Comparison of ENCODE assay signal across 12 cellular contexts in the genomic region with DNA sequence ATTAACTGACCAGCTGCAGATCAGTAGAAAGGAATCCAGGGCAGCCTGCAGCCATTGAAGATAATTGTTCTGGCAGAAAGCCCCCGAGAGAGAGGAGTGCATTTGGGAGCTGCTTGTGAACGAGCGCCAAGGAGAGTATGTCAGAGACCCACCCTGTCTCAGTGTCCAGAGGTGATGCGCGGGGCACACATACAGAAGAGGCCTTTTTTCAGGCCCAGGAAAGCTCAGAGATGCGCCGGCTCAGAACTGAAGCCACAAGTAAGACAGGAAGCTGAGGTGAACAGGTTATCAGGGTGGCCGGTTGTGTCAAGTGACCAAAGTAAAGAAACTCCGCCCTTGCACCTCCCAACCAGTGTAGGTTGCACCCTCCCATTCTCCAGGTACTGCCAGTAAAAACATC. TPM values are rescaled to one million over a fixed set of nuclear protein-coding genes. Genes with fewer than 3 reads are reported as not detected.
DNase-seq lines count a peak whose midpoint lies in the region; ATAC-seq and TF ChIP-seq lines count a peak whose summit lies in the region.
"Had no signal": no experiment of that assay in that cellular context is flagged by ENCODE, and none has a peak within 500 bp of the region (broad histone marks: within the 10 kb centered on the region; RNA-seq: fewer than 3 reads in every experiment).

No MANE protein-coding gene starts in this region.

- peaks cover 24% of the 10 kb centered on the region for H3F3A ChIP-seq in GM23248 (ENCODE audit: insufficient read depth)

- POLR2A ChIA-PET in WTC11 (lab: Charles Lee), result interaction anchor here (0.9 kb wide), 1 partner anchor 25 kb away, joined by 4 read pairs; no protein-coding TSS in a partner anchor

- H3K4me3 Mint-ChIP-seq in WTC11, result no peak overlapping the region

- H3K27me3 Mint-ChIP-seq in WTC11 (ENCODE audit: low read depth), result peaks cover 11% of the 10 kb centered on the region

- H3K4me3 ChIP-seq in GM23248, result no peak overlapping the region

- peaks cover 33% of the 10 kb centered on the region for H3K4me1 Mint-ChIP-seq in WTC11

- no peaks in the 10 kb centered on the region for H4K20me1 ChIP-seq in GM23248 (ENCODE audit: insufficient read depth)

- 61 to 64% methylated on average over 9 of the region's 9 CpGs for WGBS in GM23248 (ENCODE audit: low coverage in 1 of 2, low lambda C conversion rate in 2 of 2, missing lambda C conversion rate in 2 of 2), 2 experiments

- DNase-seq in GM23248 (peak; percentile 83), WTC11 (ENCODE audit: low spot score) (no peak), left cardiac atrium (peak; percentile 58), sciatic nerve (ENCODE audit: low spot score) (no peak), posterior cingulate gyrus (no peak), NCI-H1694 (lab: John Stamatoyannopoulos, UW) (no peak), NCI-H69 (lab: John Stamatoyannopoulos, UW) (no peak)
- DNase-seq: Calu3; effector CD4-positive, alpha-beta T cell; Kasumi-1; NCI-H2171 treated with DMSO at 0.1 percent for 48 hours; RPMI8226 had no signal

- no peaks in the 10 kb centered on the region for H3K9me3 ChIP-seq in GM23248 (ENCODE audit: low read depth)

- no peaks in the 10 kb centered on the region for H3K27me3 ChIP-seq in GM23248 (replicated peaks; ENCODE audit: insufficient read depth)

- H3K9ac ChIP-seq in GM23248, result peak overlapping the region; percentile 71; the same call in 1 of the 2 replicates

- no peak overlapping the region for H2AFZ ChIP-seq in GM23248

- no peaks in the 10 kb centered on the region for H3K9me2 ChIP-seq in GM23248 (ENCODE audit: insufficient read depth)

- in situ Hi-C loops in GM23248 (cut with MboI), result no loop called here

- no peaks in the 10 kb centered on the region for H3K36me3 Mint-ChIP-seq in WTC11

- peak overlapping the region; percentile 85 for H3K27ac ChIP-seq in GM23248

- H3K36me3 ChIP-seq in GM23248 (ENCODE audit: low read depth), result no peaks in the 10 kb centered on the region

- H3K27ac Mint-ChIP-seq in WTC11, result peak overlapping the region; percentile 24; the same call in 1 of the 2 replicates

- H3K9me3 Mint-ChIP-seq in WTC11, result no peaks in the 10 kb centered on the region

- H3K4me1 ChIP-seq in GM23248 (ENCODE audit: insufficient read depth), result peaks cover 43% of the 10 kb centered on the region

- CTCF ChIA-PET in WTC11 (lab: Charles Lee), result interaction anchor here (0.6 to 2.1 kb wide), 2 partner anchors 35 to 355 kb away, joined by 3 to 8 read pairs; no protein-coding TSS in a partner anchor

- intact Hi-C loops in left cardiac atrium (cut with DNase I) (no loop called here), sciatic nerve (cut with DNase I) (no loop called here), posterior cingulate gyrus (cut with DNase I) (no loop called here)

- peak overlapping the region; percentile 57 for H3K4me2 ChIP-seq in GM23248 (ENCODE audit: unreplicated experiment)

- ATAC-seq in WTC11, result no peak
- peak; percentile 56 to 78 for ATAC-seq in left cardiac atrium
- ATAC-seq in sciatic nerve, result peak; percentile 81

- TF ChIP-seq CTCF in WTC11 (IDR thresholded peaks at IDR 0.05), result no peak

- H3K79me2 ChIP-seq in GM23248 (ENCODE audit: insufficient read depth), result no peaks in the 10 kb centered on the region

TF ChIP-seq in WTC11, 78 proteins besides CTCF, POLR2A, EP300 and RAD21 (continues in another document):
- TF ChIP-seq RELA (CRISPR knock-in tag; IDR thresholded peaks at IDR 0.05; ENCODE audit: borderline replicate concordance) (no peak), ZNF425 (CRISPR knock-in tag; conservative IDR thresholded peaks at IDR 0.05) (no peak), ZNF317 (CRISPR knock-in tag; IDR thresholded peaks at IDR 0.05; ENCODE audit: borderline replicate concordance, low read depth) (no peak), ZNF423 (CRISPR knock-in tag; IDR thresholded peaks at IDR 0.05) (no peak), CREB1 (CRISPR knock-in tag; IDR thresholded peaks at IDR 0.05) (no peak), SMAD4 (CRISPR knock-in tag; IDR thresholded peaks at IDR 0.05) (no peak), GRHL2 (CRISPR knock-in tag; IDR thresholded peaks at IDR 0.05; ENCODE audit: insufficient replicate concordance, severe bottlenecking) (no peak), SP1 (CRISPR knock-in tag; conservative IDR thresholded peaks at IDR 0.05) (no peak), TCF7 (CRISPR knock-in tag; IDR thresholded peaks at IDR 0.05; ENCODE audit: low read depth) (no peak), ZNF396 (CRISPR knock-in tag; IDR thresholded peaks at IDR 0.05; ENCODE audit: borderline replicate concordance) (no peak), CBFB (CRISPR knock-in tag; IDR thresholded peaks at IDR 0.05; ENCODE audit: low read depth) (no peak), E2F4 (CRISPR knock-in tag; IDR thresholded peaks at IDR 0.05; ENCODE audit: borderline replicate concordance, low read depth) (no peak)
- TF ChIP-seq, protein P1, sequence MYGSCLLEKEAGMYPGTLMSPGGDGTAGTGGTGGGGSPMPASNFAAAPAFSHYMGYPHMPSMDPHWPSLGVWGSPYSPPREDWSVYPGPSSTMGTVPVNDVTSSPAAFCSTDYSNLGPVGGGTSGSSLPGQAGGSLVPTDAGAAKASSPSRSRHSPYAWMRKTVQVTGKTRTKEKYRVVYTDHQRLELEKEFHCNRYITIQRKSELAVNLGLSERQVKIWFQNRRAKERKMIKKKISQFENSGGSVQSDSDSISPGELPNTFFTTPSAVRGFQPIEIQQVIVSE (CRISPR knock-in tag; IDR thresholded peaks at IDR 0.05; ENCODE audit: borderline replicate concordance), result no peak
- TF ChIP-seq, protein P2, sequence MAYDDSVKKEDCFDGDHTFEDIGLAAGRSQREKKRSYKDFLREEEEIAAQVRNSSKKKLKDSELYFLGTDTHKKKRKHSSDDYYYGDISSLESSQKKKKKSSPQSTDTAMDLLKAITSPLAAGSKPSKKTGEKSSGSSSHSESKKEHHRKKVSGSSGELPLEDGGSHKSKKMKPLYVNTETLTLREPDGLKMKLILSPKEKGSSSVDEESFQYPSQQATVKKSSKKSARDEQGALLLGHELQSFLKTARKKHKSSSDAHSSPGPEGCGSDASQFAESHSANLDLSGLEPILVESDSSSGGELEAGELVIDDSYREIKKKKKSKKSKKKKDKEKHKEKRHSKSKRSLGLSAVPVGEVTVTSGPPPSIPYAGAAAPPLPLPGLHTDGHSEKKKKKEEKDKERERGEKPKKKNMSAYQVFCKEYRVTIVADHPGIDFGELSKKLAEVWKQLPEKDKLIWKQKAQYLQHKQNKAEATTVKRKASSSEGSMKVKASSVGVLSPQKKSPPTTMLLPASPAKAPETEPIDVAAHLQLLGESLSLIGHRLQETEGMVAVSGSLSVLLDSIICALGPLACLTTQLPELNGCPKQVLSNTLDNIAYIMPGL (CRISPR knock-in tag; IDR thresholded peaks at IDR 0.05), result no peak
- TF ChIP-seq, protein P3, sequence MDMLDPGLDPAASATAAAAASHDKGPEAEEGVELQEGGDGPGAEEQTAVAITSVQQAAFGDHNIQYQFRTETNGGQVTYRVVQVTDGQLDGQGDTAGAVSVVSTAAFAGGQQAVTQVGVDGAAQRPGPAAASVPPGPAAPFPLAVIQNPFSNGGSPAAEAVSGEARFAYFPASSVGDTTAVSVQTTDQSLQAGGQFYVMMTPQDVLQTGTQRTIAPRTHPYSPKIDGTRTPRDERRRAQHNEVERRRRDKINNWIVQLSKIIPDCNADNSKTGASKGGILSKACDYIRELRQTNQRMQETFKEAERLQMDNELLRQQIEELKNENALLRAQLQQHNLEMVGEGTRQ (CRISPR knock-in tag; IDR thresholded peaks at IDR 0.05), result no peak
- TF ChIP-seq, protein P4, sequence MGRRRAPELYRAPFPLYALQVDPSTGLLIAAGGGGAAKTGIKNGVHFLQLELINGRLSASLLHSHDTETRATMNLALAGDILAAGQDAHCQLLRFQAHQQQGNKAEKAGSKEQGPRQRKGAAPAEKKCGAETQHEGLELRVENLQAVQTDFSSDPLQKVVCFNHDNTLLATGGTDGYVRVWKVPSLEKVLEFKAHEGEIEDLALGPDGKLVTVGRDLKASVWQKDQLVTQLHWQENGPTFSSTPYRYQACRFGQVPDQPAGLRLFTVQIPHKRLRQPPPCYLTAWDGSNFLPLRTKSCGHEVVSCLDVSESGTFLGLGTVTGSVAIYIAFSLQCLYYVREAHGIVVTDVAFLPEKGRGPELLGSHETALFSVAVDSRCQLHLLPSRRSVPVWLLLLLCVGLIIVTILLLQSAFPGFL (CRISPR knock-in tag; IDR thresholded peaks at IDR 0.05; ENCODE audit: borderline replicate concordance), result no peak

RNA-seq across cellular contexts. Expression of gene HEG1, which starts 59.8 kb away (rescaled TPM):
- total RNA-seq in GM23248 (2014; rRNA removed; shearing (Covaris generic)), result 116 and 137 TPM in 2 replicates
- 32.0 and 32.1 TPM in 2 replicates for polyA plus RNA-seq in GM23248 (2016; fragmentation: Nextera tagmentation; extraction: Ambion mirVana)
- total RNA-seq in WTC11 (2021), result 7.9 to 14.6 TPM (median 8.7 TPM) in 3 replicates
- 100 to 1,000 TPM; 120 to 149 TPM for total RNA-seq in left cardiac atrium
- total RNA-seq in sciatic nerve, result 87.4 TPM

Comparison
In these comparisons a context has a peak if more than half of its experiments do, and no peak if none do; other contexts are left out.
1. DNase-seq: peak in GM23248 (single experiment) and left cardiac atrium (single experiment); none in WTC11 (single experiment), sciatic nerve (single experiment), posterior cingulate gyrus (0 of 10), NCI-H1694 (single experiment) and NCI-H69 (single experiment).